In genomic region chr1:92831368-92831761, GRCh38 we compare ENCODE assay signal across 8 cellular contexts. TPM values are rescaled to one million over a fixed set of nuclear protein-coding genes. Genes with fewer than 3 reads are reported as not detected.
A peak's percentile ranks its signal among the peaks of the same experiment; 100 is the strongest.
DNase-seq lines count a peak whose midpoint lies in the region; TF ChIP-seq lines count a peak whose summit lies in the region.

No MANE protein-coding gene starts in this region.

- peak overlapping the region; percentile 92 for H3K27ac Mint-ChIP-seq in activated naive CD4-positive, alpha-beta T cell treated with anti-CD3 and anti-CD28 coated beads, Interleukin-2, amount 10 ng/mL, durations not matched to agents 7 days and 5 days
- H3K27ac Mint-ChIP-seq in activated CD4-positive, alpha-beta memory T cell treated with anti-CD3 and anti-CD28 coated beads for 36 hours, result no peak overlapping the region

- H3K4me3 Mint-ChIP-seq in activated naive CD4-positive, alpha-beta T cell treated with anti-CD3 and anti-CD28 coated beads, Interleukin-2, amount 10 ng/mL, durations not matched to agents 7 days and 5 days, result peak overlapping the region; percentile 84
- H3K4me3 Mint-ChIP-seq in activated CD4-positive, alpha-beta memory T cell treated with anti-CD3 and anti-CD28 coated beads for 36 hours, result peak overlapping the region; percentile 100

- no peak for DNase-seq in activated naive CD4-positive, alpha-beta T cell treated with anti-CD3 and anti-CD28 coated beads, Interleukin-2, amount 10 ng/mL, durations not matched to agents 7 days and 5 days
- no peak for DNase-seq in activated naive CD4-positive, alpha-beta T cell treated with Interleukin-2 at 50 U/mL for 16 hours
- no peak for DNase-seq in activated CD4-positive, alpha-beta memory T cell treated with anti-CD3 and anti-CD28 coated beads for 36 hours
- peak; percentile 26 for DNase-seq in iPS-NIHi7 (ENCODE audit: extremely low spot score)
- no peak for DNase-seq in transverse colon
- no peak for DNase-seq in NCI-H2029 (lab: John Stamatoyannopoulos, UW)
- no peak for DNase-seq in NCI-H510A treated with DMSO at 0.1 percent for 48 hours (lab: John Stamatoyannopoulos, UW)
- DNase-seq in SHP77 (lab: John Stamatoyannopoulos, UW), result no peak

- H3K36me3 Mint-ChIP-seq in activated naive CD4-positive, alpha-beta T cell treated with anti-CD3 and anti-CD28 coated beads, Interleukin-2, amount 10 ng/mL, durations not matched to agents 7 days and 5 days, result peaks cover 41% of the 10 kb centered on the region
- H3K36me3 Mint-ChIP-seq in activated CD4-positive, alpha-beta memory T cell treated with anti-CD3 and anti-CD28 coated beads for 36 hours, result peaks cover 47% of the 10 kb centered on the region

- POLR2A ChIA-PET in activated CD4-positive, alpha-beta memory T cell treated with anti-CD3 and anti-CD28 coated beads for 36 hours (lab: Charles Lee), result interaction anchor here (0.6 to 2.1 kb wide), 13 partner anchors 12 to 532 kb away, joined by 3 to 29 read pairs (median 7); partner anchors contain the start of genes DIPK1A, GFI1 and MTF2

- no peaks in the 10 kb centered on the region for H3K9me3 Mint-ChIP-seq in activated naive CD4-positive, alpha-beta T cell treated with anti-CD3 and anti-CD28 coated beads, Interleukin-2, amount 10 ng/mL, durations not matched to agents 7 days and 5 days
- no peaks in the 10 kb centered on the region for H3K9me3 Mint-ChIP-seq in activated CD4-positive, alpha-beta memory T cell treated with anti-CD3 and anti-CD28 coated beads for 36 hours

- peaks cover 5% of the 10 kb centered on the region for H3K27me3 Mint-ChIP-seq in activated naive CD4-positive, alpha-beta T cell treated with anti-CD3 and anti-CD28 coated beads, Interleukin-2, amount 10 ng/mL, durations not matched to agents 7 days and 5 days
- H3K27me3 Mint-ChIP-seq in activated CD4-positive, alpha-beta memory T cell treated with anti-CD3 and anti-CD28 coated beads for 36 hours, result peaks cover 3% of the 10 kb centered on the region

- no peak for TF ChIP-seq EP300 in transverse colon (IDR thresholded peaks at IDR 0.05; ENCODE audit: low read depth)

- in situ Hi-C loops in transverse colon (cut with MboI; ENCODE audit: low pct_ligation_motif_present in 1 of 4, low pct_unique_long_range_greater_than_20kb in 1 of 4, low sequenced_read_pairs in 3 of 4), result no loop called here

- peak overlapping the region in 2 of 4 donors; percentile 88 to 95 for H3K4me3 ChIP-seq in transverse colon

- TF ChIP-seq CTCF in transverse colon (IDR thresholded peaks at IDR 0.05), result no peak

- CTCF ChIA-PET in activated naive CD4-positive, alpha-beta T cell treated with anti-CD3 and anti-CD28 coated beads, Interleukin-2, amount 10 ng/mL, durations not matched to agents 7 days and 5 days (lab: Charles Lee), result interaction anchor here (0.6 to 2.3 kb wide), 9 partner anchors 8 to 170 kb away, joined by 3 to 10 read pairs (median 3); partner anchors contain the start of gene DIPK1A
- CTCF ChIA-PET in activated CD4-positive, alpha-beta memory T cell treated with anti-CD3 and anti-CD28 coated beads for 36 hours (lab: Charles Lee), result interaction anchor here (0.7 to 2.4 kb wide), 18 partner anchors 11 to 231 kb away, joined by 3 to 21 read pairs (median 6); partner anchors contain the start of gene DIPK1A

- TF ChIP-seq POLR2A in transverse colon (IDR thresholded peaks at IDR 0.05), result no peak

- H3K4me1 Mint-ChIP-seq in activated naive CD4-positive, alpha-beta T cell treated with anti-CD3 and anti-CD28 coated beads, Interleukin-2, amount 10 ng/mL, durations not matched to agents 7 days and 5 days, result peaks cover 40% of the 10 kb centered on the region
- H3K4me1 Mint-ChIP-seq in activated CD4-positive, alpha-beta memory T cell treated with anti-CD3 and anti-CD28 coated beads for 36 hours (ENCODE audit: low read depth), result peaks cover 34% of the 10 kb centered on the region

- peak overlapping the region in 3 of 4 donors; percentile 88 to 97 (median 96) for H3K27ac ChIP-seq in transverse colon

- no peaks in the 10 kb centered on the region for H3K27me3 ChIP-seq in transverse colon

- H3K9me3 ChIP-seq in transverse colon, result no peaks in the 10 kb centered on the region

- intact Hi-C loops in activated CD4-positive, alpha-beta memory T cell treated with anti-CD3 and anti-CD28 coated beads for 36 hours (cut with micrococcal nuclease), result loop anchor here (1.0 to 10.0 kb wide), 5 partner anchors 247 to 1046 kb away; partner anchors contain the start of genes CCDC18, DNTTIP2, DR1 and GFI1
- intact Hi-C loops in transverse colon (cut with DNase I; ENCODE audit: low total_unique reads), result no loop called here

- H3K4me1 ChIP-seq in transverse colon, result peaks cover 15 to 38% (median 27%) of the 10 kb centered on the region in 4 donors

- 41 to 58% methylated on average over 3 to 4 of the region's 4 CpGs for WGBS in transverse colon (ENCODE audit: low coverage in 1 of 2), 2 donors

- peaks cover 0 to 9% (median 2%) of the 10 kb centered on the region in 4 donors for H3K36me3 ChIP-seq in transverse colon

RNA-seq across cellular contexts. Expression of gene RPL5, which starts 0.5 kb away (rescaled TPM):
- total RNA-seq in activated CD4-positive, alpha-beta memory T cell treated with anti-CD3 and anti-CD28 coated beads for 36 hours, result 1,000 to 10,000 TPM; 1,530 to 1,539 TPM
- 1,000 to 10,000 TPM in 3 of 4 donors, 100 to 1,000 TPM in 1; 360 to 1,369 (median 1,157) TPM for total RNA-seq in transverse colon

RNA-seq across cellular contexts. Expression of gene EVI5, which starts 46.5 kb away (rescaled TPM):
- 10 to 100 TPM; 36.0 to 37.2 TPM for total RNA-seq in activated CD4-positive, alpha-beta memory T cell treated with anti-CD3 and anti-CD28 coated beads for 36 hours
- 10 to 100 TPM; 10.5 to 57.6 (median 15.3) TPM for total RNA-seq in transverse colon
